ENCODE assay signal across 25 cellular contexts in the genomic region with DNA sequence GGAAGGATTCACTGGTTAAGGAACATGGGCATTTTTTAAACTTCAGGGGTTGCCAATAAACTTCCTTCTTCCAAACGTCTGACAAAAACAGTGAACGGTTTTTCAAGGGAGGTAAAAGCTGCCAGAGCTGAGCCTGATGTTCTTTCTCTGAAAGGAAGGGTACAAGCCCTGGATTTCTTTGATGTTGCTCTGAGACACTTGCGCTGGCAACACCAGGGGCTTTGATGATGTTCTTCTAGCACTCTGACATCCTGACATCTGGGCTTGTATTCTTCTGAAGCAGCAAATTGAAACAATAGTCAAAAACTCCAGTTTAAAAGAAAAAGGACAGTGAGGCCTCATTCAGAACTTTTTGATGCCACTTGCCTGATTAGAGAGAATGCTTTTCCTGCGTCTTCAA. TPM values are rescaled to one million over a fixed set of nuclear protein-coding genes. Genes with fewer than 3 reads are reported as not detected.
DNase-seq lines count a peak whose midpoint lies in the region; FAIRE-seq and TF ChIP-seq lines count a peak whose summit lies in the region.
"Had no signal": no experiment of that assay in that cellular context is flagged by ENCODE, and none has a peak within 500 bp of the region (broad histone marks: within the 10 kb centered on the region; RNA-seq: fewer than 3 reads in every experiment).

No MANE protein-coding gene starts in this region.

- no peak overlapping the region for H3K4me2 ChIP-seq in astrocyte (ENCODE audit: low read length)
- H3K4me2 ChIP-seq: BLaER1 treated with 17β-estradiol and CSF1 and Interleukin-3, amounts not matched to agents 10 nM and 100 nM had no signal

- no peaks in the 10 kb centered on the region for H3K36me3 Mint-ChIP-seq in astrocyte (ENCODE audit: low read depth, unreplicated experiment)
- H3K36me3 Mint-ChIP-seq: CD8-positive, alpha-beta T cell had no signal

- no peak for TF ChIP-seq CTCF in astrocyte (IDR thresholded peaks at IDR 0.05; ENCODE audit: insufficient read depth, low read depth, low read length)

- H2AFZ ChIP-seq in astrocyte (ENCODE audit: low read depth, low read length) = no peak overlapping the region

- H3K4me1 ChIP-seq in astrocyte (ENCODE audit: insufficient read depth, low read length) = no peaks in the 10 kb centered on the region
- H3K4me1 ChIP-seq: BLaER1 treated with 17β-estradiol and CSF1 and Interleukin-3, amounts not matched to agents 10 nM and 100 nM; Caco-2 had no signal

- H3K4me3 Mint-ChIP-seq in astrocyte (ENCODE audit: unreplicated experiment) = no peak overlapping the region
- H3K4me3 Mint-ChIP-seq: B cell; CD4-positive, alpha-beta T cell; CD8-positive, alpha-beta T cell had no signal

- H3K9me3 Mint-ChIP-seq in astrocyte (ENCODE audit: unreplicated experiment) = no peaks in the 10 kb centered on the region
- H3K9me3 Mint-ChIP-seq: CD4-positive, alpha-beta T cell had no signal

- H3K27me3 Mint-ChIP-seq in astrocyte (ENCODE audit: low read depth, unreplicated experiment) = no peaks in the 10 kb centered on the region
- H3K27me3 Mint-ChIP-seq: B cell; CD4-positive, alpha-beta T cell had no signal

- H3K79me2 ChIP-seq in astrocyte (ENCODE audit: insufficient read depth, low read length) = no peaks in the 10 kb centered on the region

- peak overlapping the region; percentile 88 for H3K27ac ChIP-seq in KOPT-K1 (ENCODE audit: low read depth, low read length, poor library complexity, severe bottlenecking)
- no peak overlapping the region for H3K27ac ChIP-seq in astrocyte (ENCODE audit: low read depth, low read length)
- H3K27ac ChIP-seq: BLaER1 treated with 17β-estradiol and CSF1 and Interleukin-3, amounts not matched to agents 10 nM and 100 nM; C4-2B had no signal

- peak; percentile 12 for FAIRE-seq in GM18507 (lab: Jason Lieb, UNC)
- FAIRE-seq in astrocyte (lab: Jason Lieb, UNC) = peak; percentile 17
- FAIRE-seq: A204.1, D721Med, GM12878, GM12892 had no signal

- no peaks in the 10 kb centered on the region for H3K4me1 Mint-ChIP-seq in astrocyte (ENCODE audit: low read depth, unreplicated experiment)
- H3K4me1 Mint-ChIP-seq: B cell had no signal

- H3K27ac Mint-ChIP-seq in astrocyte (ENCODE audit: unreplicated experiment) = no peak overlapping the region
- H3K27ac Mint-ChIP-seq: B cell; CD4-positive, alpha-beta T cell; CD8-positive, alpha-beta T cell had no signal

- no peak overlapping the region for H3K4me3 ChIP-seq in astrocyte (ENCODE audit: insufficient read depth, low read depth, low read length)
- H3K4me3 ChIP-seq: BLaER1 treated with 17β-estradiol and CSF1 and Interleukin-3, amounts not matched to agents 10 nM and 100 nM; GM12878 had no signal

- H3K36me3 ChIP-seq in KOPT-K1 (ENCODE audit: insufficient read depth, low read length) (no peaks in the 10 kb centered on the region), astrocyte (ENCODE audit: insufficient read depth, low read length) (no peaks in the 10 kb centered on the region)
- H3K36me3 ChIP-seq: BLaER1 treated with 17β-estradiol and CSF1 and Interleukin-3, amounts not matched to agents 10 nM and 100 nM had no signal

- H4K20me1 ChIP-seq in astrocyte (ENCODE audit: insufficient read depth, low read length) = no peaks in the 10 kb centered on the region
- H4K20me1 ChIP-seq: BLaER1 treated with 17β-estradiol and CSF1 and Interleukin-3, amounts not matched to agents 10 nM and 100 nM had no signal

- no peak for DNase-seq in GM18507 (ENCODE audit: extremely low spot score, insufficient read length, low read depth)
- DNase-seq in astrocyte (ENCODE audit: low read depth) = no peak
- DNase-seq in hepatic stellate cell (ENCODE audit: low spot score) = no peak
- DNase-seq in NCI-H510A treated with DMSO at 0.1 percent for 48 hours (lab: John Stamatoyannopoulos, UW) = no peak
- no peak for DNase-seq in iPS-NIHi11 (ENCODE audit: low spot score)
- DNase-seq: 8988T; AML-193; Caco-2; Calu3; CD4-positive, alpha-beta T cell; CD8-positive, alpha-beta T cell; DMS79 treated with DMSO at 0.1 percent for 48 hours; EL; GDM1 had no signal

- no peak overlapping the region for H3K9ac ChIP-seq in astrocyte (ENCODE audit: low read length)
- H3K9ac ChIP-seq: BLaER1 treated with 17β-estradiol and CSF1 and Interleukin-3, amounts not matched to agents 10 nM and 100 nM had no signal

- H3K9me3 ChIP-seq in KOPT-K1 (ENCODE audit: insufficient read depth, low read length, poor library complexity, severe bottlenecking) (no peaks in the 10 kb centered on the region), astrocyte (ENCODE audit: insufficient read depth, low read depth, low read length) (no peaks in the 10 kb centered on the region)
- H3K9me3 ChIP-seq: Caco-2 had no signal

- H3K27me3 ChIP-seq in astrocyte (ENCODE audit: insufficient read depth, low read length) = no peaks in the 10 kb centered on the region

RNA-seq across cellular contexts. Expression of a gene that starts 11.8 kb away (rescaled TPM):
- total RNA-seq in astrocyte = not detected in 2 replicates
- total RNA-seq: A673; B cell; Caco-2; Calu3; CD4-positive, alpha-beta T cell; CD8-positive, alpha-beta T cell; Daoy; G401; GM12878 had no signal
